ENCODE assay signal across 18 cellular contexts in the genomic region with DNA sequence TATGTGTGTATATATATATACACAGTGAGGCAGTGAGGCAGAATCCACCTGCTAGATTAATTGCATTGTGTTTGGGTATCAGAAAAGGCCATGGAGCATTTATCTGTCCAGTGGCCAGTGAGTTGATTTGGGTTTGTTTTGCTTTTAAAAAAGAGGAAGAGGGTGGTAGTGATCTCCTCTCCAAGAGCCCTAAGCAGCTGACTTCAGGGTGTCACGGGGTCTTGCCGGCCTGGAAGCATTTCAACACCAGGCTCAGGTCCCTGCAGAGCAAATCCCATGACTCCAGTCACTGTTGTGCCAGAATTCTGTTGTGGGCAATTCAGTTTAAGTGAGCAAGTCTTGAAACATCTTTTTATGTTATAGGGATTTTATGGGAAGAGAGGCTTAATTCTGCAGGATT. TPM values are rescaled to one million over a fixed set of nuclear protein-coding genes. Genes with fewer than 3 reads are reported as not detected.
DNase-seq lines count a peak whose midpoint lies in the region; ATAC-seq and TF ChIP-seq lines count a peak whose summit lies in the region.
"Had no signal": no experiment of that assay in that cellular context is flagged by ENCODE, and none has a peak within 500 bp of the region (broad histone marks: within the 10 kb centered on the region; RNA-seq: fewer than 3 reads in every experiment).

No MANE protein-coding gene starts in this region.

- DNase-seq in NOMO-1 treated with DMSO at 0.1 percent for 48 hours (lab: John Stamatoyannopoulos, UW; ENCODE audit: unreplicated experiment) (peak; percentile 72), anterior cingulate cortex (lab: John Stamatoyannopoulos, UW) (peak in 36 of 58 donors; percentile 8 to 67 (median 29)), lower lobe of right lung (peak; percentile 79), testis (peak; percentile 50), NCI-H510A treated with DMSO at 0.1 percent for 48 hours (lab: John Stamatoyannopoulos, UW) (no peak), GM10266 (ENCODE audit: extremely low spot score) (no peak), NCI-H1694 (lab: John Stamatoyannopoulos, UW) (no peak)
- no peak for DNase-seq in activated T-helper 1 cell treated with anti-CD3 and anti-CD28 coated beads, Interleukin-12 subunit alpha, Interleukin-12 subunit beta, Interleukin-2, Interleukin-4 antibody, amounts not matched to agents 30 ng/mL and 10 ng/mL and 1 ng/mL, durations not matched to agents 14 hours and 24 hours and 36 hours (ENCODE audit: low spot score)
- DNase-seq: activated CD8-positive, alpha-beta memory T cell treated with anti-CD3 and anti-CD28 coated beads for 24 hours; activated effector memory CD4-positive, alpha-beta T cell treated with Interleukin-2 at 50 U/mL for 16 hours; dermis blood vessel endothelial cell; DMS53; NCI-H226; NK-92 treated with Interleukin-12 subunit alpha and Interleukin-12 subunit beta, amount 100 ng/mL, for 24 hours; SK-N-SH; stimulated activated CD4-positive, alpha-beta T cell treated with anti-CD3 and anti-CD28 coated beads, Interleukin-1b, Interleukin-23, amount 100 ng/mL, for 48 hours had no signal

- peak; percentile 72 to 85 for ATAC-seq in lower lobe of right lung

- H3K4me1 ChIP-seq in lower lobe of right lung = no peaks in the 10 kb centered on the region
- no peaks in the 10 kb centered on the region for H3K4me1 ChIP-seq in testis
- H3K4me1 ChIP-seq: prostate gland had no signal

- no peak overlapping the region for H3K4me3 ChIP-seq in lower lobe of right lung
- H3K4me3 ChIP-seq in testis = no peak overlapping the region
- H3K4me3 ChIP-seq: prostate gland had no signal

- TF ChIP-seq POLR2A in testis (IDR thresholded peaks at IDR 0.05) = no peak

- no peaks in the 10 kb centered on the region for H3K36me3 Mint-ChIP-seq in activated T-helper 1 cell treated with anti-CD3 and anti-CD28 coated beads, Interleukin-12 subunit alpha, Interleukin-12 subunit beta, Interleukin-2, Interleukin-4 antibody, amounts not matched to agents 30 ng/mL and 10 ng/mL and 1 ng/mL, durations not matched to agents 14 hours and 24 hours and 36 hours (ENCODE audit: low read depth)

- H3K4me1 Mint-ChIP-seq in activated T-helper 1 cell treated with anti-CD3 and anti-CD28 coated beads, Interleukin-12 subunit alpha, Interleukin-12 subunit beta, Interleukin-2, Interleukin-4 antibody, amounts not matched to agents 30 ng/mL and 10 ng/mL and 1 ng/mL, durations not matched to agents 14 hours and 24 hours and 36 hours (ENCODE audit: low read depth) = no peaks in the 10 kb centered on the region

- no peak overlapping the region for H3K27ac ChIP-seq in lower lobe of right lung
- no peak overlapping the region for H3K27ac ChIP-seq in testis
- H3K27ac ChIP-seq: prostate gland, VCaP had no signal

- H3K27me3 ChIP-seq in lower lobe of right lung (ENCODE audit: low read depth) (no peaks in the 10 kb centered on the region), testis (no peaks in the 10 kb centered on the region)

- intact Hi-C loops in lower lobe of right lung (cut with DNase I) = no loop called here
- intact Hi-C loops in testis (cut with DNase I; ENCODE audit: low total_unique reads) = no loop called here
- intact Hi-C loops in activated T-helper 1 cell treated with anti-CD3 and anti-CD28 coated beads, Interleukin-12 subunit alpha, Interleukin-12 subunit beta, Interleukin-2, Interleukin-4 antibody, amounts not matched to agents 30 ng/mL and 10 ng/mL and 1 ng/mL, durations not matched to agents 14 hours and 24 hours and 36 hours (cut with micrococcal nuclease) = no loop called here

- H3K27ac Mint-ChIP-seq in activated T-helper 1 cell treated with anti-CD3 and anti-CD28 coated beads, Interleukin-12 subunit alpha, Interleukin-12 subunit beta, Interleukin-2, Interleukin-4 antibody, amounts not matched to agents 30 ng/mL and 10 ng/mL and 1 ng/mL, durations not matched to agents 14 hours and 24 hours and 36 hours = no peak overlapping the region

- H3K36me3 ChIP-seq in lower lobe of right lung = no peaks in the 10 kb centered on the region
- H3K36me3 ChIP-seq in testis (ENCODE audit: low read depth, missing control alignments) = no peaks in the 10 kb centered on the region
- H3K36me3 ChIP-seq: prostate gland had no signal

- H3K27me3 Mint-ChIP-seq in activated T-helper 1 cell treated with anti-CD3 and anti-CD28 coated beads, Interleukin-12 subunit alpha, Interleukin-12 subunit beta, Interleukin-2, Interleukin-4 antibody, amounts not matched to agents 30 ng/mL and 10 ng/mL and 1 ng/mL, durations not matched to agents 14 hours and 24 hours and 36 hours (ENCODE audit: insufficient read depth) = peaks cover 13% of the 10 kb centered on the region

- WGBS in testis, 2 donors = 74 to 82% methylated on average over 2 of the region's 2 CpGs

- H3K9me3 Mint-ChIP-seq in activated T-helper 1 cell treated with anti-CD3 and anti-CD28 coated beads, Interleukin-12 subunit alpha, Interleukin-12 subunit beta, Interleukin-2, Interleukin-4 antibody, amounts not matched to agents 30 ng/mL and 10 ng/mL and 1 ng/mL, durations not matched to agents 14 hours and 24 hours and 36 hours = no peaks in the 10 kb centered on the region

- no peaks in the 10 kb centered on the region for H3K9me3 ChIP-seq in lower lobe of right lung
- H3K9me3 ChIP-seq in testis = no peaks in the 10 kb centered on the region
- H3K9me3 ChIP-seq: prostate gland, SK-N-SH had no signal

- H3K4me3 Mint-ChIP-seq in activated T-helper 1 cell treated with anti-CD3 and anti-CD28 coated beads, Interleukin-12 subunit alpha, Interleukin-12 subunit beta, Interleukin-2, Interleukin-4 antibody, amounts not matched to agents 30 ng/mL and 10 ng/mL and 1 ng/mL, durations not matched to agents 14 hours and 24 hours and 36 hours = no peak overlapping the region

- no peak for TF ChIP-seq CTCF in lower lobe of right lung (IDR thresholded peaks at IDR 0.05)
- TF ChIP-seq CTCF in testis (IDR thresholded peaks at IDR 0.05) = no peak
- TF ChIP-seq CTCF in GM10266 (IDR thresholded peaks at IDR 0.05; ENCODE audit: control insufficient read depth, insufficient read depth, low read depth, missing control alignments) = no peak

RNA-seq across cellular contexts. Expression of gene GPNMB, which starts 30.6 kb away (rescaled TPM):
- total RNA-seq in lower lobe of right lung (452 TPM), testis (10 to 100 TPM; 15.6 to 33.6 TPM)
- 81.9 TPM for polyA plus RNA-seq in testis (ENCODE audit: insufficient read depth, low read depth, low replicate concordance)
- 0.83 and 1.2 TPM in 2 replicates for total RNA-seq in activated T-helper 1 cell treated with anti-CD3 and anti-CD28 coated beads, Interleukin-12 subunit alpha, Interleukin-12 subunit beta, Interleukin-2, Interleukin-4 antibody, amounts not matched to agents 30 ng/mL and 10 ng/mL and 1 ng/mL, durations not matched to agents 14 hours and 24 hours and 36 hours

RNA-seq across cellular contexts. Expression of gene NUP42, which starts 34.2 kb away (rescaled TPM):
- total RNA-seq in lower lobe of right lung (32.7 TPM), testis (10 to 100 TPM; 63.3 to 70.4 TPM)
- polyA plus RNA-seq in testis (ENCODE audit: insufficient read depth, low read depth, low replicate concordance) = 66.1 TPM
- total RNA-seq in activated T-helper 1 cell treated with anti-CD3 and anti-CD28 coated beads, Interleukin-12 subunit alpha, Interleukin-12 subunit beta, Interleukin-2, Interleukin-4 antibody, amounts not matched to agents 30 ng/mL and 10 ng/mL and 1 ng/mL, durations not matched to agents 14 hours and 24 hours and 36 hours = 52.7 and 55.2 TPM in 2 replicates

Comparison
In these comparisons a context has a peak if more than half of its experiments do, and no peak if none do; other contexts are left out.
1. DNase-seq: peak in NOMO-1 treated with DMSO at 0.1 percent for 48 hours (single experiment), anterior cingulate cortex (36 of 58), lower lobe of right lung (single experiment) and testis (single experiment); none in activated T-helper 1 cell treated with anti-CD3 and anti-CD28 coated beads, Interleukin-12 subunit alpha, Interleukin-12 subunit beta, Interleukin-2, Interleukin-4 antibody, amounts not matched to agents 30 ng/mL and 10 ng/mL and 1 ng/mL, durations not matched to agents 14 hours and 24 hours and 36 hours (single experiment), NCI-H510A treated with DMSO at 0.1 percent for 48 hours (single experiment), GM10266 (single experiment) and NCI-H1694 (single experiment).
2. RNA of gene GPNMB, which starts 30.6 kb away (total RNA-seq): 452 TPM in lower lobe of right lung (single experiment); 15.6 to 33.6 TPM in testis and 0.83 to 1.2 TPM in activated T-helper 1 cell treated with anti-CD3 and anti-CD28 coated beads, Interleukin-12 subunit alpha, Interleukin-12 subunit beta, Interleukin-2, Interleukin-4 antibody, amounts not matched to agents 30 ng/mL and 10 ng/mL and 1 ng/mL, durations not matched to agents 14 hours and 24 hours and 36 hours; every median in the first group is over 10 times any median in the second.